1 cellular context compared by ENCODE assay signal in the genomic region with DNA sequence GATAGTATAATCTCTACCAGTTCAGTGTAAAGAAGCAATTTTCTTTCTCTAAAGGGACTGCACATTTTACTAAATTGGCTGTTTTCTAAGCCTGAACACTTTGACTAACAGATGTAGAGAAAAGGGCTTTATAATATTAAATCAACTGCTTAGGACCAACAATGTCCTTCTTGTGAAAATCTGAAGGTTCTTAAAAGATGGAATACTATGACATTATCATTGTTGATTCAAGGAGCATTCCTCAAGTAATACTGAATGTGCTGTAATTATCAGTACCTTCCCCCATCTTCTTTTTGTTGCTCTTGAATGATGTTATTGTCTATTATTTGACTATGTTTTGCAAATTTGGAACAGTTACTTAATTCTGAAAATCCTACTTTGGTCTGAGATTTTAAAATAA.
TF ChIP-seq lines count a peak whose summit lies in the region.

No MANE protein-coding gene starts in this region.

TF ChIP-seq in GM23338, 12 proteins besides CTCF, POLR2A, EP300 and RAD21 (continued from another document):
- TF ChIP-seq, protein P1, sequence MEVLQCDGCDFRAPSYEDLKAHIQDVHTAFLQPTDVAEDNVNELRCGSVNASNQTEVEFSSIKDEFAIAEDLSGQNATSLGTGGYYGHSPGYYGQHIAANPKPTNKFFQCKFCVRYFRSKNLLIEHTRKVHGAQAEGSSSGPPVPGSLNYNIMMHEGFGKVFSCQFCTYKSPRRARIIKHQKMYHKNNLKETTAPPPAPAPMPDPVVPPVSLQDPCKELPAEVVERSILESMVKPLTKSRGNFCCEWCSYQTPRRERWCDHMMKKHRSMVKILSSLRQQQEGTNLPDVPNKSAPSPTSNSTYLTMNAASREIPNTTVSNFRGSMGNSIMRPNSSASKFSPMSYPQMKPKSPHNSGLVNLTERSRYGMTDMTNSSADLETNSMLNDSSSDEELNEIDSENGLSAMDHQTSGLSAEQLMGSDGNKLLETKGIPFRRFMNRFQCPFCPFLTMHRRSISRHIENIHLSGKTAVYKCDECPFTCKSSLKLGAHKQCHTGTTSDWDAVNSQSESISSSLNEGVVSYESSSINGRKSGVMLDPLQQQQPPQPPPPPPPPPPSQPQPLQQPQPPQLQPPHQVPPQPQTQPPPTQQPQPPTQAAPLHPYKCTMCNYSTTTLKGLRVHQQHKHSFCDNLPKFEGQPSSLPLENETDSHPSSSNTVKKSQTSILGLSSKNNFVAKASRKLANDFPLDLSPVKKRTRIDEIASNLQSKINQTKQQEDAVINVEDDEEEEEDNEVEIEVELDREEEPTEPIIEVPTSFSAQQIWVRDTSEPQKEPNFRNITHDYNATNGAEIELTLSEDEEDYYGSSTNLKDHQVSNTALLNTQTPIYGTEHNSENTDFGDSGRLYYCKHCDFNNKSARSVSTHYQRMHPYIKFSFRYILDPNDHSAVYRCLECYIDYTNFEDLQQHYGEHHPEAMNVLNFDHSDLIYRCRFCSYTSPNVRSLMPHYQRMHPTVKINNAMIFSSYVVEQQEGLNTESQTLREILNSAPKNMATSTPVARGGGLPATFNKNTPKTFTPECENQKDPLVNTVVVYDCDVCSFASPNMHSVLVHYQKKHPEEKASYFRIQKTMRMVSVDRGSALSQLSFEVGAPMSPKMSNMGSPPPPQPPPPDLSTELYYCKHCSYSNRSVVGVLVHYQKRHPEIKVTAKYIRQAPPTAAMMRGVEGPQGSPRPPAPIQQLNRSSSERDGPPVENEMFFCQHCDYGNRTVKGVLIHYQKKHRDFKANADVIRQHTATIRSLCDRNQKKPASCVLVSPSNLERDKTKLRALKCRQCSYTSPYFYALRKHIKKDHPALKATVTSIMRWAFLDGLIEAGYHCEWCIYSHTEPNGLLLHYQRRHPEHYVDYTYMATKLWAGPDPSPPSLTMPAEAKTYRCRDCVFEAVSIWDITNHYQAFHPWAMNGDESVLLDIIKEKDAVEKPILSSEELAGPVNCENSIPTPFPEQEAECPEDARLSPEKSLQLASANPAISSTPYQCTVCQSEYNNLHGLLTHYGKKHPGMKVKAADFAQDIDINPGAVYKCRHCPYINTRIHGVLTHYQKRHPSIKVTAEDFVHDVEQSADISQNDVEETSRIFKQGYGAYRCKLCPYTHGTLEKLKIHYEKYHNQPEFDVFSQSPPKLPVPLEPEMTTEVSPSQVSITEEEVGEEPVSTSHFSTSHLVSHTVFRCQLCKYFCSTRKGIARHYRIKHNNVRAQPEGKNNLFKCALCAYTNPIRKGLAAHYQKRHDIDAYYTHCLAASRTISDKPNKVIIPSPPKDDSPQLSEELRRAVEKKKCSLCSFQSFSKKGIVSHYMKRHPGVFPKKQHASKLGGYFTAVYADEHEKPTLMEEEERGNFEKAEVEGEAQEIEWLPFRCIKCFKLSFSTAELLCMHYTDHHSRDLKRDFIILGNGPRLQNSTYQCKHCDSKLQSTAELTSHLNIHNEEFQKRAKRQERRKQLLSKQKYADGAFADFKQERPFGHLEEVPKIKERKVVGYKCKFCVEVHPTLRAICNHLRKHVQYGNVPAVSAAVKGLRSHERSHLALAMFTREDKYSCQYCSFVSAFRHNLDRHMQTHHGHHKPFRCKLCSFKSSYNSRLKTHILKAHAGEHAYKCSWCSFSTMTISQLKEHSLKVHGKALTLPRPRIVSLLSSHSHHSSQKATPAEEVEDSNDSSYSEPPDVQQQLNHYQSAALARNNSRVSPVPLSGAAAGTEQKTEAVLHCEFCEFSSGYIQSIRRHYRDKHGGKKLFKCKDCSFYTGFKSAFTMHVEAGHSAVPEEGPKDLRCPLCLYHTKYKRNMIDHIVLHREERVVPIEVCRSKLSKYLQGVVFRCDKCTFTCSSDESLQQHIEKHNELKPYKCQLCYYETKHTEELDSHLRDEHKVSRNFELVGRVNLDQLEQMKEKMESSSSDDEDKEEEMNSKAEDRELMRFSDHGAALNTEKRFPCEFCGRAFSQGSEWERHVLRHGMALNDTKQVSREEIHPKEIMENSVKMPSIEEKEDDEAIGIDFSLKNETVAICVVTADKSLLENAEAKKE (CRISPR knock-in tag; IDR thresholded peaks at IDR 0.05) = no peak
- TF ChIP-seq STAT1 (IDR thresholded peaks at IDR 0.05; ENCODE audit: unreplicated experiment) = no peak
